In the genomic region with DNA sequence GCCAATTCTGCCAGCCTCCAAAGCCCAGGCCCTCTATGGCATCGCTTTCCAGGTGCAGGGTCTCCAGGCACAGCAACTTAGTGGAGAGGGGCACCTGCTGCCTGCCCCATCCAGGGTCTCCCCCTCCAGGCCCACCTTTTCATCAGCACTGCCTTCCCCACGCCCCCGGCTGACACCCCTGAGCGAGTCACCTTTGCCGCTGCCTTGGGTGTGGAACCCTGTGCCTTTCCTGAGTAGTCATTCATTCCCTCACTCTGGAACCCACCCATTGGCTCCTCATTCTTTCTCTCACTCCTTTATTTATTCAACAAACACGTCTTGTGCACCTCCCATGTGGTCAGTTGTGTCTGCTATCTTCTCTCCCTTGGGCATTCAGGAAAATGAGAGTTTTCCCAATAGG, we compare ENCODE assay signal across 2 cellular contexts.
TF ChIP-seq lines count a peak whose summit lies in the region.

No MANE protein-coding gene starts in this region.

TF ChIP-seq in SK-N-SH, 30 proteins besides CTCF, POLR2A, EP300 and RAD21 (continued from another document):
- TF ChIP-seq, protein P1, sequence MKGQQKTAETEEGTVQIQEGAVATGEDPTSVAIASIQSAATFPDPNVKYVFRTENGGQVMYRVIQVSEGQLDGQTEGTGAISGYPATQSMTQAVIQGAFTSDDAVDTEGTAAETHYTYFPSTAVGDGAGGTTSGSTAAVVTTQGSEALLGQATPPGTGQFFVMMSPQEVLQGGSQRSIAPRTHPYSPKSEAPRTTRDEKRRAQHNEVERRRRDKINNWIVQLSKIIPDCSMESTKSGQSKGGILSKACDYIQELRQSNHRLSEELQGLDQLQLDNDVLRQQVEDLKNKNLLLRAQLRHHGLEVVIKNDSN (IDR thresholded peaks at IDR 0.05; ENCODE audit: borderline replicate concordance, low read depth) = no peak
- TF ChIP-seq, protein P2, sequence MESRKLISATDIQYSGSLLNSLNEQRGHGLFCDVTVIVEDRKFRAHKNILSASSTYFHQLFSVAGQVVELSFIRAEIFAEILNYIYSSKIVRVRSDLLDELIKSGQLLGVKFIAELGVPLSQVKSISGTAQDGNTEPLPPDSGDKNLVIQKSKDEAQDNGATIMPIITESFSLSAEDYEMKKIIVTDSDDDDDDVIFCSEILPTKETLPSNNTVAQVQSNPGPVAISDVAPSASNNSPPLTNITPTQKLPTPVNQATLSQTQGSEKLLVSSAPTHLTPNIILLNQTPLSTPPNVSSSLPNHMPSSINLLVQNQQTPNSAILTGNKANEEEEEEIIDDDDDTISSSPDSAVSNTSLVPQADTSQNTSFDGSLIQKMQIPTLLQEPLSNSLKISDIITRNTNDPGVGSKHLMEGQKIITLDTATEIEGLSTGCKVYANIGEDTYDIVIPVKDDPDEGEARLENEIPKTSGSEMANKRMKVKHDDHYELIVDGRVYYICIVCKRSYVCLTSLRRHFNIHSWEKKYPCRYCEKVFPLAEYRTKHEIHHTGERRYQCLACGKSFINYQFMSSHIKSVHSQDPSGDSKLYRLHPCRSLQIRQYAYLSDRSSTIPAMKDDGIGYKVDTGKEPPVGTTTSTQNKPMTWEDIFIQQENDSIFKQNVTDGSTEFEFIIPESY (IDR thresholded peaks at IDR 0.05; ENCODE audit: borderline replicate concordance, low read depth) = no peak
- TF ChIP-seq, protein P3, sequence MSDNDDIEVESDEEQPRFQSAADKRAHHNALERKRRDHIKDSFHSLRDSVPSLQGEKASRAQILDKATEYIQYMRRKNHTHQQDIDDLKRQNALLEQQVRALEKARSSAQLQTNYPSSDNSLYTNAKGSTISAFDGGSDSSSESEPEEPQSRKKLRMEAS (IDR thresholded peaks at IDR 0.05; ENCODE audit: low read depth) = no peak
- TF ChIP-seq GABPA (IDR thresholded peaks at IDR 0.05; ENCODE audit: low read depth) (no peak), TCF12 (IDR thresholded peaks at IDR 0.05) (no peak), RFX5 (IDR thresholded peaks at IDR 0.05; ENCODE audit: low read length) (no peak), GATA2 (CRISPR knock-in tag; IDR thresholded peaks at IDR 0.05) (no peak), MXI1 (IDR thresholded peaks at IDR 0.05; ENCODE audit: low read depth, low read length) (no peak), NFIC (IDR thresholded peaks at IDR 0.05; ENCODE audit: borderline replicate concordance) (no peak)
TF ChIP-seq in SK-N-SH: peak in this region for 0.

TF ChIP-seq in SK-N-SH treated with all-trans-retinoic acid at 6 μM for 48 hours, 23 proteins besides CTCF, POLR2A, EP300 and RAD21 (continued from another document):
- TF ChIP-seq, protein P4, sequence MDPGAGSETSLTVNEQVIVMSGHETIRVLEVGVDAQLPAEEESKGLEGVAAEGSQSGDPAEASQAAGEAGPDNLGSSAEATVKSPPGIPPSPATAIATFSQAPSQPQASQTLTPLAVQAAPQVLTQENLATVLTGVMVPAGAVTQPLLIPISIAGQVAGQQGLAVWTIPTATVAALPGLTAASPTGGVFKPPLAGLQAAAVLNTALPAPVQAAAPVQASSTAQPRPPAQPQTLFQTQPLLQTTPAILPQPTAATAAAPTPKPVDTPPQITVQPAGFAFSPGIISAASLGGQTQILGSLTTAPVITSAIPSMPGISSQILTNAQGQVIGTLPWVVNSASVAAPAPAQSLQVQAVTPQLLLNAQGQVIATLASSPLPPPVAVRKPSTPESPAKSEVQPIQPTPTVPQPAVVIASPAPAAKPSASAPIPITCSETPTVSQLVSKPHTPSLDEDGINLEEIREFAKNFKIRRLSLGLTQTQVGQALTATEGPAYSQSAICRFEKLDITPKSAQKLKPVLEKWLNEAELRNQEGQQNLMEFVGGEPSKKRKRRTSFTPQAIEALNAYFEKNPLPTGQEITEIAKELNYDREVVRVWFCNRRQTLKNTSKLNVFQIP (CRISPR knock-in tag; IDR thresholded peaks at IDR 0.05; ENCODE audit: borderline replicate concordance, low read depth) = no peak
- TF ChIP-seq ZNF8 (CRISPR knock-in tag; IDR thresholded peaks at IDR 0.05) = no peak
- no peak for TF ChIP-seq GLIS3 (CRISPR knock-in tag; IDR thresholded peaks at IDR 0.05)
- TF ChIP-seq ESRRG (CRISPR knock-in tag; IDR thresholded peaks at IDR 0.05) = no peak
- TF ChIP-seq ZNF565 (CRISPR knock-in tag; conservative IDR thresholded peaks at IDR 0.05; ENCODE audit: low read depth) = no peak
- TF ChIP-seq, protein P5, sequence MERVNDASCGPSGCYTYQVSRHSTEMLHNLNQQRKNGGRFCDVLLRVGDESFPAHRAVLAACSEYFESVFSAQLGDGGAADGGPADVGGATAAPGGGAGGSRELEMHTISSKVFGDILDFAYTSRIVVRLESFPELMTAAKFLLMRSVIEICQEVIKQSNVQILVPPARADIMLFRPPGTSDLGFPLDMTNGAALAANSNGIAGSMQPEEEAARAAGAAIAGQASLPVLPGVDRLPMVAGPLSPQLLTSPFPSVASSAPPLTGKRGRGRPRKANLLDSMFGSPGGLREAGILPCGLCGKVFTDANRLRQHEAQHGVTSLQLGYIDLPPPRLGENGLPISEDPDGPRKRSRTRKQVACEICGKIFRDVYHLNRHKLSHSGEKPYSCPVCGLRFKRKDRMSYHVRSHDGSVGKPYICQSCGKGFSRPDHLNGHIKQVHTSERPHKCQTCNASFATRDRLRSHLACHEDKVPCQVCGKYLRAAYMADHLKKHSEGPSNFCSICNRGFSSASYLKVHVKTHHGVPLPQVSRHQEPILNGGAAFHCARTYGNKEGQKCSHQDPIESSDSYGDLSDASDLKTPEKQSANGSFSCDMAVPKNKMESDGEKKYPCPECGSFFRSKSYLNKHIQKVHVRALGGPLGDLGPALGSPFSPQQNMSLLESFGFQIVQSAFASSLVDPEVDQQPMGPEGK (CRISPR knock-in tag; IDR thresholded peaks at IDR 0.05; ENCODE audit: borderline replicate concordance) = no peak
- TF ChIP-seq OSR1 (CRISPR knock-in tag; IDR thresholded peaks at IDR 0.05) = no peak
- TF ChIP-seq SNAI2 (CRISPR knock-in tag; IDR thresholded peaks at IDR 0.05) = no peak
- TF ChIP-seq, protein P6, sequence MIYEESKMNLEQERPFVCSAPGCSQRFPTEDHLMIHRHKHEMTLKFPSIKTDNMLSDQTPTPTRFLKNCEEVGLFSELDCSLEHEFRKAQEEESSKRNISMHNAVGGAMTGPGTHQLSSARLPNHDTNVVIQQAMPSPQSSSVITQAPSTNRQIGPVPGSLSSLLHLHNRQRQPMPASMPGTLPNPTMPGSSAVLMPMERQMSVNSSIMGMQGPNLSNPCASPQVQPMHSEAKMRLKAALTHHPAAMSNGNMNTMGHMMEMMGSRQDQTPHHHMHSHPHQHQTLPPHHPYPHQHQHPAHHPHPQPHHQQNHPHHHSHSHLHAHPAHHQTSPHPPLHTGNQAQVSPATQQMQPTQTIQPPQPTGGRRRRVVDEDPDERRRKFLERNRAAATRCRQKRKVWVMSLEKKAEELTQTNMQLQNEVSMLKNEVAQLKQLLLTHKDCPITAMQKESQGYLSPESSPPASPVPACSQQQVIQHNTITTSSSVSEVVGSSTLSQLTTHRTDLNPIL (CRISPR knock-in tag; IDR thresholded peaks at IDR 0.05; ENCODE audit: low read depth) = no peak
- TF ChIP-seq, protein P7, sequence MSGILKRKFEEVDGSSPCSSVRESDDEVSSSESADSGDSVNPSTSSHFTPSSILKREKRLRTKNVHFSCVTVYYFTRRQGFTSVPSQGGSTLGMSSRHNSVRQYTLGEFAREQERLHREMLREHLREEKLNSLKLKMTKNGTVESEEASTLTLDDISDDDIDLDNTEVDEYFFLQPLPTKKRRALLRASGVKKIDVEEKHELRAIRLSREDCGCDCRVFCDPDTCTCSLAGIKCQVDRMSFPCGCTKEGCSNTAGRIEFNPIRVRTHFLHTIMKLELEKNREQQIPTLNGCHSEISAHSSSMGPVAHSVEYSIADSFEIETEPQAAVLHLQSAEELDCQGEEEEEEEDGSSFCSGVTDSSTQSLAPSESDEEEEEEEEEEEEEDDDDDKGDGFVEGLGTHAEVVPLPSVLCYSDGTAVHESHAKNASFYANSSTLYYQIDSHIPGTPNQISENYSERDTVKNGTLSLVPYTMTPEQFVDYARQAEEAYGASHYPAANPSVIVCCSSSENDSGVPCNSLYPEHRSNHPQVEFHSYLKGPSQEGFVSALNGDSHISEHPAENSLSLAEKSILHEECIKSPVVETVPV (CRISPR knock-in tag; IDR thresholded peaks at IDR 0.05) = no peak
- TF ChIP-seq ISL1 (CRISPR knock-in tag; IDR thresholded peaks at IDR 0.05) = no peak
- no peak for TF ChIP-seq TCF4 (CRISPR knock-in tag; IDR thresholded peaks at IDR 0.05; ENCODE audit: borderline replicate concordance)
- TF ChIP-seq, protein P8, sequence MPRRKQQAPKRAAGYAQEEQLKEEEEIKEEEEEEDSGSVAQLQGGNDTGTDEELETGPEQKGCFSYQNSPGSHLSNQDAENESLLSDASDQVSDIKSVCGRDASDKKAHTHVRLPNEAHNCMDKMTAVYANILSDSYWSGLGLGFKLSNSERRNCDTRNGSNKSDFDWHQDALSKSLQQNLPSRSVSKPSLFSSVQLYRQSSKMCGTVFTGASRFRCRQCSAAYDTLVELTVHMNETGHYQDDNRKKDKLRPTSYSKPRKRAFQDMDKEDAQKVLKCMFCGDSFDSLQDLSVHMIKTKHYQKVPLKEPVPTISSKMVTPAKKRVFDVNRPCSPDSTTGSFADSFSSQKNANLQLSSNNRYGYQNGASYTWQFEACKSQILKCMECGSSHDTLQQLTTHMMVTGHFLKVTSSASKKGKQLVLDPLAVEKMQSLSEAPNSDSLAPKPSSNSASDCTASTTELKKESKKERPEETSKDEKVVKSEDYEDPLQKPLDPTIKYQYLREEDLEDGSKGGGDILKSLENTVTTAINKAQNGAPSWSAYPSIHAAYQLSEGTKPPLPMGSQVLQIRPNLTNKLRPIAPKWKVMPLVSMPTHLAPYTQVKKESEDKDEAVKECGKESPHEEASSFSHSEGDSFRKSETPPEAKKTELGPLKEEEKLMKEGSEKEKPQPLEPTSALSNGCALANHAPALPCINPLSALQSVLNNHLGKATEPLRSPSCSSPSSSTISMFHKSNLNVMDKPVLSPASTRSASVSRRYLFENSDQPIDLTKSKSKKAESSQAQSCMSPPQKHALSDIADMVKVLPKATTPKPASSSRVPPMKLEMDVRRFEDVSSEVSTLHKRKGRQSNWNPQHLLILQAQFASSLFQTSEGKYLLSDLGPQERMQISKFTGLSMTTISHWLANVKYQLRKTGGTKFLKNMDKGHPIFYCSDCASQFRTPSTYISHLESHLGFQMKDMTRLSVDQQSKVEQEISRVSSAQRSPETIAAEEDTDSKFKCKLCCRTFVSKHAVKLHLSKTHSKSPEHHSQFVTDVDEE (CRISPR knock-in tag; IDR thresholded peaks at IDR 0.05) = no peak
- TF ChIP-seq ZC3H10 (CRISPR knock-in tag; IDR thresholded peaks at IDR 0.05) = no peak
- TF ChIP-seq TOX (CRISPR knock-in tag; IDR thresholded peaks at IDR 0.05; ENCODE audit: borderline replicate concordance) = no peak
- TF ChIP-seq ZNF70 (CRISPR knock-in tag; IDR thresholded peaks at IDR 0.05) = no peak
